In genomic region chr7:149310113-149310836, GRCh38 we compare ENCODE assay signal across 8 cellular contexts. TPM values are rescaled to one million over a fixed set of nuclear protein-coding genes. Genes with fewer than 3 reads are reported as not detected.
DNase-seq lines count a peak whose midpoint lies in the region; ATAC-seq, FAIRE-seq and TF ChIP-seq lines count a peak whose summit lies in the region.

No MANE protein-coding gene starts in this region.

- H3K4me3 ChIP-seq in HepG2 (replicated peaks in 1 of 3; ENCODE audit: insufficient read depth in 1 of 3, low read depth in 2 of 3, low read length in 3 of 3), result no peak overlapping the region

- no peaks in the 10 kb centered on the region for H3K4me1 Mint-ChIP-seq in MCF 10A (ENCODE audit: insufficient read depth, unreplicated experiment)

- no peaks in the 10 kb centered on the region for H3K9me3 Mint-ChIP-seq in MCF 10A (ENCODE audit: unreplicated experiment)

- ATAC-seq in HepG2, result peak; percentile 73
- ATAC-seq in GM19023 (IDR thresholded peaks at IDR 0.05; ENCODE audit: unreplicated experiment), result no peak

- peak; percentile 72 for FAIRE-seq in HepG2 (lab: Jason Lieb, UNC)

- no peaks in the 10 kb centered on the region for H3K9me3 ChIP-seq in HepG2 (ENCODE audit: low read length)

- no peak overlapping the region for H3K9ac ChIP-seq in HepG2 (ENCODE audit: insufficient read depth, low read depth, low read length)

- no peaks in the 10 kb centered on the region for H3K4me1 ChIP-seq in HepG2 (ENCODE audit: insufficient read depth, low read length)

- WGBS in HepG2 (ENCODE audit: low lambda C conversion rate), result 59% methylated on average over 3 of the region's 3 CpGs

- TF ChIP-seq EP300 in HepG2 (IDR thresholded peaks at IDR 0.05; ENCODE audit: low read depth in 2 of 2, low read length in 2 of 2) (no peak), HepG2 (CRISPR knock-in tag; IDR thresholded peaks at IDR 0.05; ENCODE audit: borderline replicate concordance) (no peak)

- no peak overlapping the region for H2AFZ ChIP-seq in HepG2 (ENCODE audit: low read length)

- CTCF ChIA-PET in HEK293T (lab: Yijun Ruan, JAX), result interaction anchor here (0.6 to 1.4 kb wide), 7 partner anchors 10 to 150 kb away, joined by 3 to 8 read pairs (median 4); partner anchors contain the start of gene ZNF777
- CTCF ChIA-PET in MCF 10A (lab: Yijun Ruan, JAX), result interaction anchor here (0.6 to 2.7 kb wide), 51 partner anchors 8 to 1218 kb away, joined by 3 to 13 read pairs (median 4); no protein-coding TSS in a partner anchor
- CTCF ChIA-PET in HepG2 (lab: Yijun Ruan, JAX; ENCODE audit: low intra/inter-chr PET ratio, low total read pairs), result interaction anchor here (1.5 to 2.6 kb wide), 2 partner anchors 112 to 158 kb away, joined by 4 to 15 read pairs; no protein-coding TSS in a partner anchor

- in situ Hi-C loops in HepG2 (cut with HindIII; ENCODE audit: extremely low pct_ligation_motif_present, low pct_unique_long_range_greater_than_20kb), result no loop called here

- no peak overlapping the region for H3K27ac Mint-ChIP-seq in MCF 10A (ENCODE audit: low read depth, unreplicated experiment)

- DNase-seq in GF-D8 (lab: John Stamatoyannopoulos, UW) (peak; percentile 53), HEK293T (ENCODE audit: extremely low spot score) (peak; percentile 61), NCI-H524 treated with DMSO at 0.1 percent for 48 hours (lab: John Stamatoyannopoulos, UW) (peak; percentile 41), MCF 10A (ENCODE audit: unreplicated experiment) (peak; percentile 65), HepG2 (ENCODE audit: low spot score) (peak; percentile 53), cortex of kidney (lab: John Stamatoyannopoulos, UW) (no peak), NCI-H510A (lab: John Stamatoyannopoulos, UW) (no peak)

- BruUV-seq in MCF 10A (replicated peaks; lab: Mats Ljungman, UMichigan) (TSS peak; percentile 100), HepG2 (replicated peaks; lab: Mats Ljungman, UMichigan) (no TSS peak)

- H3K27ac ChIP-seq in HepG2 (ENCODE audit: extremely low read length, insufficient read depth, low read length), result no peak overlapping the region

- H3K27me3 ChIP-seq in HepG2 (ENCODE audit: control insufficient read depth in 1 of 2, insufficient read depth in 2 of 2, low read length in 2 of 2), result peaks cover 0 to 5% of the 10 kb centered on the region in 2 experiments; a peak in 1 of 5 replicates

- intact Hi-C loops in MCF 10A (cut with micrococcal nuclease), result loop anchor here (1.0 to 5.0 kb wide), 6 partner anchors 112 to 315 kb away; partner anchors contain the start of genes ZNF282, ZNF746 and ZNF777
- intact Hi-C loops in HepG2 (cut with micrococcal nuclease; ENCODE audit: unreplicated experiment), result loop anchor here (1.0 kb wide), 2 partner anchors 158 to 187 kb away; partner anchors contain the start of gene ZNF746

- no peak overlapping the region for H3K4me2 ChIP-seq in HepG2 (ENCODE audit: low read depth, low read length)

- H3K27me3 Mint-ChIP-seq in MCF 10A (ENCODE audit: insufficient read depth, unreplicated experiment), result peaks cover 15% of the 10 kb centered on the region

- POLR2A ChIA-PET in HEK293T (lab: Yijun Ruan, JAX), result interaction anchor here (1.5 kb wide), 1 partner anchor 25 kb away, joined by 4 read pairs; no protein-coding TSS in a partner anchor
- POLR2A ChIA-PET in MCF 10A (lab: Yijun Ruan, JAX), result interaction anchor here (0.6 to 1.2 kb wide), 6 partner anchors 15 to 314 kb away, joined by 3 to 5 read pairs (median 3); partner anchors contain the start of gene ZNF777
- POLR2A ChIA-PET in HepG2 (lab: Yijun Ruan, JAX), result interaction anchor here (1.5 kb wide), 1 partner anchor 315 kb away, joined by 3 read pairs; no protein-coding TSS in a partner anchor

- no peaks in the 10 kb centered on the region for H3K79me2 ChIP-seq in HepG2 (ENCODE audit: insufficient read depth, low read length)

- TF ChIP-seq POLR2A in HepG2 (IDR thresholded peaks at IDR 0.05; ENCODE audit: insufficient read depth in 1 of 2, low read depth in 2 of 2, low read length in 2 of 2), result no peak

- H3K36me3 Mint-ChIP-seq in MCF 10A (ENCODE audit: insufficient read depth, unreplicated experiment), result peaks cover 6% of the 10 kb centered on the region

- H3K36me3 ChIP-seq in HepG2 (replicated peaks in 1 of 2; ENCODE audit: control insufficient read depth in 1 of 2, insufficient read depth in 2 of 2, low read length in 2 of 2), result no peaks in the 10 kb centered on the region

- TF ChIP-seq CTCF in MCF 10A (IDR thresholded peaks at IDR 0.05; ENCODE audit: unreplicated experiment), result peak; percentile 57
- peak; percentile 64 for TF ChIP-seq CTCF in HepG2 (CRISPR knock-in tag; IDR thresholded peaks at IDR 0.05)

- peak; percentile 55 for TF ChIP-seq RAD21 in HepG2 (CRISPR knock-in tag; IDR thresholded peaks at IDR 0.05)

- H4K20me1 ChIP-seq in HepG2 (ENCODE audit: insufficient read depth, low read length), result no peaks in the 10 kb centered on the region

- H3K4me3 Mint-ChIP-seq in MCF 10A (ENCODE audit: unreplicated experiment), result no peak overlapping the region

TF ChIP-seq in HEK293T, 16 proteins besides CTCF, POLR2A, EP300 and RAD21:
- TF ChIP-seq FOXA1 (IDR thresholded peaks at IDR 0.05) (no peak), ZNF384 (IDR thresholded peaks at IDR 0.05) (peak; percentile 87)

TF ChIP-seq in HepG2, 621 proteins besides CTCF, POLR2A, EP300 and RAD21 (continues in another document):
- TF ChIP-seq ZNF646 (CRISPR knock-in tag; IDR thresholded peaks at IDR 0.05) (no peak), KLF11 (CRISPR knock-in tag; IDR thresholded peaks at IDR 0.05) (no peak), SOX5 (CRISPR knock-in tag; IDR thresholded peaks at IDR 0.05; ENCODE audit: borderline replicate concordance) (no peak), ZNF44 (CRISPR knock-in tag; IDR thresholded peaks at IDR 0.05) (no peak), ZNF143 (CRISPR knock-in tag; IDR thresholded peaks at IDR 0.05) (peak; percentile 77), RCOR2 (CRISPR knock-in tag; IDR thresholded peaks at IDR 0.05) (no peak)

RNA-seq across cellular contexts. Expression of gene ZNF783, which starts 48.3 kb away (rescaled TPM):
- 39.5 and 49.0 TPM in 2 replicates for total RNA-seq in MCF 10A (2022)
- 1.3 and 5.2 TPM in 2 replicates for total RNA-seq in HepG2 (2016; rRNA removed; fragmentation: Illumina TruSeq; extraction: Trizol)
- total RNA-seq in HepG2 (2016; cell fraction: cytosol; rRNA removed; fragmentation: Illumina TruSeq; extraction: Trizol; ENCODE audit: low read depth), result 0.30 and 0.35 TPM in 2 replicates
- 1.5 and 5.4 TPM in 2 replicates for total RNA-seq in HepG2 (2016; cell fraction: insoluble cytoplasmic fraction; rRNA removed; fragmentation: Illumina TruSeq; extraction: Trizol)
- 0.96 and 1.1 TPM in 2 replicates for total RNA-seq in HepG2 (2016; cell fraction: membrane; rRNA removed; fragmentation: Illumina TruSeq; extraction: Trizol)
- 8.0 TPM in 2 replicates for total RNA-seq in HepG2 (2016; cell fraction: nucleus; rRNA removed; fragmentation: Illumina TruSeq; extraction: Trizol)
- 4.1 and 5.9 TPM in 2 replicates for polyA plus RNA-seq in HepG2 (2011; rRNA removed)
- 2.4 TPM in 2 replicates for polyA plus RNA-seq in HepG2 (2011; cell fraction: cytosol; rRNA removed)
- polyA plus RNA-seq in HepG2 (2011; cell fraction: nucleus; rRNA removed), result 44.7 and 47.2 TPM in 2 replicates
- polyA plus RNA-seq in HepG2 (2012), result 2.5 and 3.0 TPM in 2 replicates
- polyA plus RNA-seq in HepG2 (2016; cell fraction: cytosol; fragmentation: Illumina TruSeq; extraction: Trizol; ENCODE audit: low read depth), result 0.17 and 0.22 TPM in 2 replicates
- 1.4 and 2.5 TPM in 2 replicates for polyA plus RNA-seq in HepG2 (2016; cell fraction: insoluble cytoplasmic fraction; fragmentation: Illumina TruSeq; extraction: Trizol; ENCODE audit: low read depth)
- 0.55 and 0.61 TPM in 2 replicates for polyA plus RNA-seq in HepG2 (2016; cell fraction: membrane; fragmentation: Illumina TruSeq; extraction: Trizol; ENCODE audit: low read depth)
- 19.0 and 21.9 TPM in 2 replicates for polyA plus RNA-seq in HepG2 (2016; cell fraction: nucleus; fragmentation: Illumina TruSeq; extraction: Trizol; ENCODE audit: insufficient read depth, low read depth)
- polyA minus RNA-seq in HepG2 (2011; rRNA and poly(A)+ RNA removed; ENCODE audit: low replicate concordance), result 3.0 and 5.9 TPM in 2 replicates
- 0.59 and 1.1 TPM in 2 replicates for polyA minus RNA-seq in HepG2 (2011; cell fraction: cytosol; rRNA and poly(A)+ RNA removed)
- 7.3 and 8.1 TPM in 2 replicates for polyA minus RNA-seq in HepG2 (2011; cell fraction: nucleus; rRNA and poly(A)+ RNA removed)

Comparison
In these comparisons a context has a peak if more than half of its experiments do, and no peak if none do; other contexts are left out.
1. DNase-seq: peak in GF-D8 (single experiment), HEK293T (single experiment), NCI-H524 treated with DMSO at 0.1 percent for 48 hours (single experiment), MCF 10A (single experiment) and HepG2 (single experiment); none in cortex of kidney (single experiment) and NCI-H510A (single experiment).